ENCODE assay signal across 1 cellular context in genomic region chrX:115690554-115691216, GRCh38.
TF ChIP-seq lines count a peak whose summit lies in the region.

No MANE protein-coding gene starts in this region.

TF ChIP-seq in GM12878, 131 proteins besides CTCF, POLR2A, EP300 and RAD21 (continued from another document):
- no peak for TF ChIP-seq PBX3 (IDR thresholded peaks at IDR 0.05; ENCODE audit: insufficient replicate concordance, low read depth, low read length)
- 0 out of 2 replicates have a peak, but pooled peaks have one; percentile 37 for TF ChIP-seq CREM (IDR thresholded peaks at IDR 0.05; ENCODE audit: low read depth)
- TF ChIP-seq NFYA (IDR thresholded peaks at IDR 0.05; ENCODE audit: borderline replicate concordance, low read depth, low read length) = no peak
- peak; percentile 51; the same call in 1 of the 2 replicates for TF ChIP-seq SMC3 (IDR thresholded peaks at IDR 0.05; ENCODE audit: borderline replicate concordance, low read length)
